8 cellular contexts compared by ENCODE assay signal in genomic region chr16:28925386-28926228, GRCh38. TPM values are rescaled to one million over a fixed set of nuclear protein-coding genes. Genes with fewer than 3 reads are reported as not detected.
DNase-seq lines count a peak whose midpoint lies in the region; ATAC-seq lines count a peak whose summit lies in the region.

No MANE protein-coding gene starts in this region.

- ATAC-seq in HG02981 (IDR thresholded peaks at IDR 0.05; ENCODE audit: unreplicated experiment) = peak; percentile 26

- peak; percentile 51 to 54 for DNase-seq in activated CD8-positive, alpha-beta memory T cell treated with anti-CD3 and anti-CD28 coated beads for 1 hour (ENCODE audit: extremely low read depth in 1 of 2, low read depth in 1 of 2)
- DNase-seq in activated CD8-positive, alpha-beta memory T cell treated with anti-CD3 and anti-CD28 coated beads for 24 hours = no peak
- DNase-seq in NCI-H510A (lab: John Stamatoyannopoulos, UW) (peak; percentile 83), mesenteric fat pad (ENCODE audit: low spot score) (peak; percentile 92)
- DNase-seq in activated CD4-positive, alpha-beta T cell treated with anti-CD3 and anti-CD28 coated beads, Interleukin-2, amount 50 U/mL, for 24 hours (ENCODE audit: low read depth in 1 of 2, low spot score in 1 of 2) = peak; percentile 63 to 79
- peak; percentile 75 for DNase-seq in effector CD4-positive, alpha-beta T cell
- DNase-seq in stimulated activated CD8-positive, alpha-beta memory T cell treated with anti-CD3 and anti-CD28 coated beads, Interleukin-15, amount 100 ng/mL, for 1 hour (ENCODE audit: low read depth) = peak; percentile 53

RNA-seq across cellular contexts. Expression of gene RABEP2, which starts 0.6 kb away (rescaled TPM):
- 7.5 TPM for total RNA-seq in mesenteric fat pad

RNA-seq across cellular contexts. Expression of gene CD19, which starts 6.2 kb away (rescaled TPM):
- total RNA-seq in mesenteric fat pad = 0.67 TPM

RNA-seq across cellular contexts. Expression of gene NFATC2IP, which starts 25.1 kb away (rescaled TPM):
- 29.4 TPM for total RNA-seq in mesenteric fat pad

RNA-seq across cellular contexts. Expression of gene ATP2A1, which starts 47.3 kb away (rescaled TPM):
- total RNA-seq in mesenteric fat pad = 0.48 TPM

RNA-seq across cellular contexts. Expression of gene SPNS1, which starts 49.0 kb away (rescaled TPM):
- 31.4 TPM for total RNA-seq in mesenteric fat pad
